ENCODE assay signal across 1 cellular context in genomic region chr1:207317561-207317960, GRCh38.
TF ChIP-seq lines count a peak whose summit lies in the region.

No MANE protein-coding gene starts in this region.

TF ChIP-seq in K562, 482 proteins besides CTCF, POLR2A, EP300 and RAD21 (continued from another document):
- TF ChIP-seq MYC (IDR thresholded peaks at IDR 0.05; ENCODE audit: low read depth, low read length) (no peak), MYC (CRISPR knock-in tag; IDR thresholded peaks at IDR 0.05; ENCODE audit: borderline replicate concordance, low read depth) (no peak), NFXL1 (CRISPR knock-in tag; IDR thresholded peaks at IDR 0.05) (no peak), PTBP1 (IDR thresholded peaks at IDR 0.05; ENCODE audit: low read depth, low read length) (no peak), L3MBTL2 (IDR thresholded peaks at IDR 0.05) (no peak), SIN3B (IDR thresholded peaks at IDR 0.05; ENCODE audit: low read depth) (no peak), FOSL1 (tag; conservative IDR thresholded peaks at IDR 0.05) (no peak)
